In genomic region chr12:80116735-80117134, GRCh38 we compare ENCODE assay signal across 23 cellular contexts. TPM values are rescaled to one million over a fixed set of nuclear protein-coding genes. Genes with fewer than 3 reads are reported as not detected.
DNase-seq lines count a peak whose midpoint lies in the region; ATAC-seq and TF ChIP-seq lines count a peak whose summit lies in the region.
"Had no signal": no experiment of that assay in that cellular context is flagged by ENCODE, and none has a peak within 500 bp of the region (broad histone marks: within the 10 kb centered on the region; RNA-seq: fewer than 3 reads in every experiment).

No MANE protein-coding gene starts in this region.

- H3K4me2 ChIP-seq in PC-3 (ENCODE audit: low read length) = peak overlapping the region; percentile 9; the same call in 1 of the 2 replicates
- H3K4me2 ChIP-seq: A549; BLaER1 treated with 17β-estradiol and CSF1 and Interleukin-3, amounts not matched to agents 10 nM and 100 nM had no signal

- no peak overlapping the region for H2AFZ ChIP-seq in PC-3 (ENCODE audit: low read length)

- no peaks in the 10 kb centered on the region for H3K79me2 ChIP-seq in PC-3 (ENCODE audit: low read length)

- intact Hi-C loops in PC-3 (cut with micrococcal nuclease) = no loop called here

- H4K20me1 ChIP-seq in PC-3 (ENCODE audit: low read length) = no peaks in the 10 kb centered on the region
- H4K20me1 ChIP-seq: BLaER1 treated with 17β-estradiol and CSF1 and Interleukin-3, amounts not matched to agents 10 nM and 100 nM had no signal

- H3F3A ChIP-seq in PC-3 (ENCODE audit: low read length, unreplicated experiment) = no peaks in the 10 kb centered on the region

- H3K9me2 ChIP-seq in PC-3 (replicated peaks; ENCODE audit: low read length) = no peaks in the 10 kb centered on the region

- peaks cover 7% of the 10 kb centered on the region for H3K4me1 ChIP-seq in PC-3 (ENCODE audit: insufficient read depth, low read length)
- H3K4me1 ChIP-seq: A549; BLaER1 treated with 17β-estradiol and CSF1 and Interleukin-3, amounts not matched to agents 10 nM and 100 nM had no signal

- no peak for TF ChIP-seq CTCF in PC-3 (conservative IDR thresholded peaks at IDR 0.05; ENCODE audit: low read depth, low read length)

- H3K4me3 ChIP-seq in PC-3 (ENCODE audit: low read length) = no peak overlapping the region
- H3K4me3 ChIP-seq: A549; BLaER1 treated with 17β-estradiol and CSF1 and Interleukin-3, amounts not matched to agents 10 nM and 100 nM; GM12878 had no signal

- H3K36me3 ChIP-seq in PC-3 (ENCODE audit: low read depth, low read length) = no peaks in the 10 kb centered on the region
- H3K36me3 ChIP-seq: BLaER1 treated with 17β-estradiol and CSF1 and Interleukin-3, amounts not matched to agents 10 nM and 100 nM had no signal

- POLR2A ChIA-PET in PC-3 (lab: Charles Lee; ENCODE audit: unreplicated experiment) = no interaction called here

- H3K9me3 ChIP-seq in PC-3 (ENCODE audit: low read length) = no peaks in the 10 kb centered on the region
- H3K9me3 ChIP-seq: A549 had no signal

- DNase-seq in NCI-H82 (lab: John Stamatoyannopoulos, UW) (peak; percentile 5), NCI-H82 treated with DMSO at 0.1 percent for 48 hours (lab: John Stamatoyannopoulos, UW; ENCODE audit: unreplicated experiment) (no peak), HT-29 (ENCODE audit: low spot score) (peak; percentile 10), PC-3 (peak; percentile 77), medulla oblongata (ENCODE audit: extremely low spot score) (no peak)
- DNase-seq: AML-193; CD4-positive, alpha-beta memory T cell; CD4-positive, CD25-positive, alpha-beta regulatory T cell; CD8-positive, alpha-beta memory T cell; COR-L47; DMS 273 treated with DMSO at 0.1 percent for 48 hours; DMS153; DMS53; DMS79; DND-41; EL; GDM1 had no signal

- no peak overlapping the region for H3K9ac ChIP-seq in PC-3 (ENCODE audit: low read length)
- H3K9ac ChIP-seq: BLaER1 treated with 17β-estradiol and CSF1 and Interleukin-3, amounts not matched to agents 10 nM and 100 nM had no signal

- CTCF ChIA-PET in PC-3 (lab: Charles Lee) = no interaction called here

- H3K27ac ChIP-seq in PC-3 (ENCODE audit: low read length) = peak overlapping the region; percentile 70
- H3K27ac ChIP-seq: 22Rv1; A549; BLaER1 treated with 17β-estradiol and CSF1 and Interleukin-3, amounts not matched to agents 10 nM and 100 nM had no signal

- peak; percentile 95 for ATAC-seq in PC-3
- ATAC-seq: A549, GM12878 had no signal

- H3K27me3 ChIP-seq in PC-3 (ENCODE audit: low read length) = no peaks in the 10 kb centered on the region
- H3K27me3 ChIP-seq: BLaER1 treated with 17β-estradiol and CSF1 and Interleukin-3, amounts not matched to agents 10 nM and 100 nM had no signal

- BruUV-seq in PC-3 (replicated peaks; lab: Mats Ljungman, UMichigan) = no TSS peak

RNA-seq across cellular contexts. Expression of gene OTOGL, which starts 17.4 kb away (rescaled TPM):
- 0.13 and 0.18 TPM in 2 replicates for total RNA-seq in HT-29 (2014; rRNA removed; shearing (Covaris generic))
- 0.44 and 3.1 TPM in 2 replicates for total RNA-seq in PC-3 (2014; rRNA removed)
- total RNA-seq: B cell; CD4-positive, alpha-beta memory T cell; CD4-positive, CD25-positive, alpha-beta regulatory T cell; CD8-positive, alpha-beta memory T cell; G401 had no signal

Comparison
In these comparisons a context has a peak if more than half of its experiments do, and no peak if none do; other contexts are left out.
1. DNase-seq: peak in NCI-H82 (single experiment), HT-29 (single experiment) and PC-3 (single experiment); none in NCI-H82 treated with DMSO at 0.1 percent for 48 hours (single experiment) and medulla oblongata (single experiment).